In the genomic region with DNA sequence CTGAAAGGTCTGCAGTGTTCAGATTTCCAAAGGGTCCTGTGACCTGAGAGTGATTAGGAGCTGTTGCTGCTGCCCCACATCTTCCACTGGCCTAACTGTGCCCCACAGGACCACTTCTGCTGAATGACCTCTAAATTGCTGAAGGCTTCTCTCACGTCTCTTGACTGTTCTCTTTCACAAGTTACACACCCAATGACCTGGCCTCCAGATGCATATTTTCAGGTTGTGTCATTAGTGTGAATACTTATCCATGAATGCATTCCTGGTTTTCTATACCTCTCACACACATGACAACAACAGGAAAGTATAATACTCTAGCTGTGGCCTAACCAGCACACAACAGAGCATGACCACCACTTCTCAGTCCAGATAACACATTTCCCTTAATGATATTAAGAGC, we compare ENCODE assay signal across 16 cellular contexts. TPM values are rescaled to one million over a fixed set of nuclear protein-coding genes. Genes with fewer than 3 reads are reported as not detected.
DNase-seq lines count a peak whose midpoint lies in the region; ATAC-seq, FAIRE-seq and TF ChIP-seq lines count a peak whose summit lies in the region.
"Had no signal": no experiment of that assay in that cellular context is flagged by ENCODE, and none has a peak within 500 bp of the region (broad histone marks: within the 10 kb centered on the region; RNA-seq: fewer than 3 reads in every experiment).

No MANE protein-coding gene starts in this region.

- no peaks in the 10 kb centered on the region for H4K20me1 ChIP-seq in keratinocyte (ENCODE audit: control insufficient read depth, extremely low read depth, insufficient read depth, low read length)

- H2AFZ ChIP-seq in ACC112 (ENCODE audit: low read length, unreplicated experiment) (no peak overlapping the region), keratinocyte (ENCODE audit: control insufficient read depth, low read length) (no peak overlapping the region), neuronal stem cell (ENCODE audit: low read length) (no peak overlapping the region)

- H3K4me2 ChIP-seq in keratinocyte (ENCODE audit: control insufficient read depth, extremely low read depth, insufficient read depth, low read depth, low read length), result peak overlapping the region; percentile 31
- H3K4me2 ChIP-seq in neuronal stem cell (ENCODE audit: insufficient read depth, low read length, poor library complexity, severe bottlenecking), result no peak overlapping the region
- H3K4me2 ChIP-seq: BLaER1 had no signal

- no CpG with 5 or more reads among the region's 1 CpG for WGBS in neuronal stem cell (ENCODE audit: extremely low coverage in 2 of 2, insufficient read length in 2 of 2, insufficient replicate concordance in 1 of 2), 2 donors
- 77 to 88% methylated on average over 1 of the region's 1 CpG for WGBS in sigmoid colon, 2 donors

- dilution Hi-C loops in keratinocyte (cut with MboI; ENCODE audit: extremely low pct_ligation_motif_present, low sequenced_read_pairs), result no loop called here

- no peak overlapping the region for H2BK12ac ChIP-seq in neuronal stem cell (ENCODE audit: low read length)

- TF ChIP-seq POLR2A in sigmoid colon (IDR thresholded peaks at IDR 0.05), result no peak

- H2BK120ac ChIP-seq in neuronal stem cell (ENCODE audit: low read depth, low read length), result no peak overlapping the region

- no peak overlapping the region for H3K18ac ChIP-seq in neuronal stem cell (ENCODE audit: low read length)

- no peak overlapping the region for H2BK15ac ChIP-seq in neuronal stem cell (ENCODE audit: low read length)

- intact Hi-C loops in sigmoid colon (cut with DNase I), result no loop called here

- H3K9me3 ChIP-seq in keratinocyte (ENCODE audit: control insufficient read depth, low read depth, low read length) (no peaks in the 10 kb centered on the region), neuronal stem cell (replicated peaks in 1 of 2; ENCODE audit: control insufficient read depth in 2 of 2, insufficient read depth in 1 of 2, low read depth in 1 of 2, low read length in 2 of 2) (no peaks in the 10 kb centered on the region), sigmoid colon (no peaks in the 10 kb centered on the region)
- H3K9me3 ChIP-seq: BLaER1, SJCRH30, transverse colon had no signal

- no peak overlapping the region for H4K8ac ChIP-seq in neuronal stem cell (ENCODE audit: low read depth, low read length)

- DNase-seq in HS-27A (ENCODE audit: low read depth) (peak; percentile 46), astrocyte of the spinal cord (ENCODE audit: low read depth, low spot score) (peak; percentile 61), keratinocyte (ENCODE audit: low read depth, low spot score) (peak; percentile 11), neuronal stem cell (ENCODE audit: low spot score) (no peak), sigmoid colon (no peak), NK-92 (lab: John Stamatoyannopoulos, UW; ENCODE audit: unreplicated experiment) (no peak)
- DNase-seq: activated T-cell treated with anti-CD3 and anti-CD28 coated beads, Interleukin-2, amount 50 U/mL, for 72 hours; erythroblast; NCI-H1092 treated with DMSO at 0.1 percent for 48 hours; NCI-H69; SJCRH30; transverse colon had no signal

- H3K4me3 ChIP-seq in ACC112 (ENCODE audit: low read depth, low read length), result no peak overlapping the region
- H3K4me3 ChIP-seq in astrocyte of the spinal cord (ENCODE audit: low read depth, low read length), result no peak overlapping the region
- no peak overlapping the region for H3K4me3 ChIP-seq in keratinocyte (ENCODE audit: control insufficient read depth in 2 of 3, extremely low read depth in 1 of 3, insufficient read depth in 2 of 3, low read depth in 1 of 3, low read length in 3 of 3)
- no peak overlapping the region for H3K4me3 ChIP-seq in neuronal stem cell (ENCODE audit: low read length in 2 of 2)
- no peak overlapping the region for H3K4me3 ChIP-seq in sigmoid colon
- H3K4me3 ChIP-seq: BLaER1, SJCRH30, transverse colon had no signal

- H3K9me1 ChIP-seq in keratinocyte (ENCODE audit: control insufficient read depth, extremely low read depth, insufficient read depth, low read length), result no peaks in the 10 kb centered on the region

- H3K14ac ChIP-seq in neuronal stem cell (ENCODE audit: low read length), result no peak overlapping the region

- TF ChIP-seq CTCF in astrocyte of the spinal cord (IDR thresholded peaks at IDR 0.05; ENCODE audit: low read depth, low read length), result no peak
- no peak for TF ChIP-seq CTCF in keratinocyte (optimal IDR thresholded peaks at IDR 0.05 in 1 of 3, IDR thresholded peaks at IDR 0.05 in 1 of 3, conservative IDR thresholded peaks at IDR 0.05 in 1 of 3; ENCODE audit: extremely low read depth in 1 of 3, insufficient read depth in 2 of 3, low read length in 3 of 3)
- no peak for TF ChIP-seq CTCF in sigmoid colon (IDR thresholded peaks at IDR 0.05)

- ATAC-seq in HG03457 (IDR thresholded peaks at IDR 0.05; ENCODE audit: unreplicated experiment), result no peak

- H2BK5ac ChIP-seq in neuronal stem cell (ENCODE audit: low read length), result no peak overlapping the region

- peaks cover 9% of the 10 kb centered on the region for H3K79me1 ChIP-seq in neuronal stem cell (ENCODE audit: low read depth, low read length)

- H3K27ac ChIP-seq in ACC112 (ENCODE audit: low read depth, low read length) (peak overlapping the region; percentile 61), keratinocyte (ENCODE audit: control insufficient read depth, insufficient read depth, low read length) (peak overlapping the region; percentile 44), neuronal stem cell (replicated peaks; ENCODE audit: low read length) (no peak overlapping the region), sigmoid colon (no peak overlapping the region)
- H3K27ac ChIP-seq: BLaER1, SJCRH30, transverse colon had no signal

- peaks cover 21% of the 10 kb centered on the region for H3K79me2 ChIP-seq in ACC112 (ENCODE audit: control insufficient read depth, insufficient read depth, low read length, unreplicated experiment)
- H3K79me2 ChIP-seq in keratinocyte (ENCODE audit: control insufficient read depth, insufficient read depth, low read length), result peaks cover 71% of the 10 kb centered on the region

- FAIRE-seq in keratinocyte (lab: Jason Lieb, UNC), result peak; percentile 82
- FAIRE-seq: G401.6 had no signal

- peaks cover 11% of the 10 kb centered on the region for H3K4me1 ChIP-seq in ACC112 (ENCODE audit: control insufficient read depth, insufficient read depth, low read length, unreplicated experiment)
- H3K4me1 ChIP-seq in keratinocyte (ENCODE audit: control insufficient read depth, extremely low read depth, insufficient read depth, low read length), result peaks cover 16% of the 10 kb centered on the region
- peaks cover 0 to 1% of the 10 kb centered on the region in 2 donors for H3K4me1 ChIP-seq in neuronal stem cell (ENCODE audit: control insufficient read depth in 2 of 2, insufficient read depth in 1 of 2, low read depth in 1 of 2, low read length in 2 of 2)
- peaks cover 0 to 17% (median 5%) of the 10 kb centered on the region in 4 donors for H3K4me1 ChIP-seq in sigmoid colon
- H3K4me1 ChIP-seq: BLaER1, SJCRH30 had no signal

- H3K9ac ChIP-seq in keratinocyte (ENCODE audit: control insufficient read depth, extremely low read depth, insufficient read depth, low read length) (no peak overlapping the region), neuronal stem cell (ENCODE audit: low read depth, low read length, poor library complexity) (no peak overlapping the region)
- H3K9ac ChIP-seq: BLaER1 had no signal

- no peak overlapping the region for H2AK5ac ChIP-seq in neuronal stem cell (ENCODE audit: low read depth, low read length)

- no peak overlapping the region for H3K23ac ChIP-seq in neuronal stem cell (ENCODE audit: low read depth, low read length, poor library complexity)

- no peak overlapping the region for H4K91ac ChIP-seq in neuronal stem cell (ENCODE audit: low read depth, low read length, poor library complexity)

- in situ Hi-C loops in astrocyte of the spinal cord (cut with HindIII; ENCODE audit: low sequenced_read_pairs), result no loop called here

- H3K27me3 ChIP-seq in ACC112 (ENCODE audit: insufficient read depth, low read length) (no peaks in the 10 kb centered on the region), keratinocyte (ENCODE audit: control insufficient read depth, extremely low read depth, insufficient read depth, low read length) (no peaks in the 10 kb centered on the region), neuronal stem cell (ENCODE audit: control insufficient read depth in 3 of 3, insufficient read depth in 3 of 3, low read depth in 1 of 3, low read length in 3 of 3) (no peaks in the 10 kb centered on the region), sigmoid colon (no peaks in the 10 kb centered on the region)
- H3K27me3 ChIP-seq: BLaER1, SJCRH30, transverse colon had no signal

- no peaks in the 10 kb centered on the region for H3K36me3 ChIP-seq in ACC112 (ENCODE audit: insufficient read depth, low read length)
- H3K36me3 ChIP-seq in keratinocyte (ENCODE audit: control insufficient read depth in 2 of 2, extremely low read depth in 1 of 2, insufficient read depth in 2 of 2, low read length in 2 of 2), result peaks cover 6 to 11% of the 10 kb centered on the region in 2 experiments
- H3K36me3 ChIP-seq in neuronal stem cell (replicated peaks in 1 of 2; ENCODE audit: control insufficient read depth in 2 of 2, insufficient read depth in 2 of 2, low read length in 2 of 2), result peaks cover 12 to 60% of the 10 kb centered on the region in 2 donors
- peaks cover 0 to 14% (median 0%) of the 10 kb centered on the region in 4 donors for H3K36me3 ChIP-seq in sigmoid colon

- H3K4ac ChIP-seq in neuronal stem cell (ENCODE audit: low read length), result no peak overlapping the region

- no peak for TF ChIP-seq EP300 in sigmoid colon (IDR thresholded peaks at IDR 0.05)

RNA-seq across cellular contexts. Expression of gene PRR14L, which starts 15.4 kb away (rescaled TPM):
- 12.3 to 14.0 TPM (median 13.6 TPM) in 3 replicates for polyA plus RNA-seq in keratinocyte
- polyA plus RNA-seq in keratinocyte (2011; ENCODE audit: low read depth), result 19.1 TPM
- polyA plus RNA-seq in keratinocyte (2011; cell fraction: cytosol; rRNA removed), result 6.4 and 9.5 TPM in 2 replicates
- polyA plus RNA-seq in keratinocyte (2011; cell fraction: nucleus; rRNA removed), result 27.1 and 30.0 TPM in 2 replicates
- 11.1 and 13.5 TPM in 2 replicates for polyA plus RNA-seq in keratinocyte (2012; ENCODE audit: low replicate concordance)
- 46.6 to 61.2 TPM (median 49.5 TPM) in 3 replicates for polyA minus RNA-seq in keratinocyte
- 20.3 TPM for polyA minus RNA-seq in keratinocyte (2011; cell fraction: cytosol; rRNA and poly(A)+ RNA removed)
- polyA minus RNA-seq in keratinocyte (2011; cell fraction: nucleus; rRNA and poly(A)+ RNA removed), result 49.2 and 74.6 TPM in 2 replicates
- polyA plus RNA-seq in neuronal stem cell (2013, experiment 1 of 2), result 18.9 TPM
- polyA plus RNA-seq in neuronal stem cell (2013, experiment 2 of 2), result 20.6 TPM
- total RNA-seq in sigmoid colon, result 10 to 100 TPM; 10.2 to 24.4 (median 14.5) TPM
- polyA plus RNA-seq in sigmoid colon, result 10 to 100 TPM in 2 of 3 donors, 1 to 10 TPM in 1; 6.0 to 18.1 (median 10.2) TPM

RNA-seq across cellular contexts. Expression of gene DEPDC5, which starts 19.3 kb away (rescaled TPM):
- polyA plus RNA-seq in keratinocyte (6.5 to 9.7 TPM (median 7.6 TPM) in 3 replicates), sigmoid colon (10 to 100 TPM in 2 of 3 donors, 1 to 10 TPM in 1; 8.4 to 21.3 (median 12.9) TPM)
- 9.0 TPM for polyA plus RNA-seq in keratinocyte (2011; ENCODE audit: low read depth)
- polyA plus RNA-seq in keratinocyte (2011; cell fraction: cytosol; rRNA removed), result 3.4 and 3.6 TPM in 2 replicates
- 12.9 and 17.3 TPM in 2 replicates for polyA plus RNA-seq in keratinocyte (2011; cell fraction: nucleus; rRNA removed)
- polyA plus RNA-seq in keratinocyte (2012; ENCODE audit: low replicate concordance), result 5.2 and 6.3 TPM in 2 replicates
- polyA minus RNA-seq in keratinocyte, result 17.3 to 33.6 TPM (median 18.3 TPM) in 3 replicates
- 7.7 TPM for polyA minus RNA-seq in keratinocyte (2011; cell fraction: cytosol; rRNA and poly(A)+ RNA removed)
- 13.1 and 27.9 TPM in 2 replicates for polyA minus RNA-seq in keratinocyte (2011; cell fraction: nucleus; rRNA and poly(A)+ RNA removed)
- polyA plus RNA-seq in neuronal stem cell (2013, experiment 1 of 2), result 8.5 TPM
- polyA plus RNA-seq in neuronal stem cell (2013, experiment 2 of 2), result 7.8 TPM
- 10 to 100 TPM in 3 of 4 donors, 1 to 10 TPM in 1; 9.3 to 20.8 (median 12.0) TPM for total RNA-seq in sigmoid colon

Comparison
In these comparisons a context has a peak if more than half of its experiments do, and no peak if none do; other contexts are left out.
1. H3K27ac ChIP-seq: peak in ACC112 (single experiment) and keratinocyte (single experiment); none in neuronal stem cell (single experiment) and sigmoid colon (0 of 4).
2. DNase-seq: peak in HS-27A (single experiment), astrocyte of the spinal cord (single experiment) and keratinocyte (single experiment); none in neuronal stem cell (single experiment), sigmoid colon (single experiment) and NK-92 (single experiment).